In the genomic region with DNA sequence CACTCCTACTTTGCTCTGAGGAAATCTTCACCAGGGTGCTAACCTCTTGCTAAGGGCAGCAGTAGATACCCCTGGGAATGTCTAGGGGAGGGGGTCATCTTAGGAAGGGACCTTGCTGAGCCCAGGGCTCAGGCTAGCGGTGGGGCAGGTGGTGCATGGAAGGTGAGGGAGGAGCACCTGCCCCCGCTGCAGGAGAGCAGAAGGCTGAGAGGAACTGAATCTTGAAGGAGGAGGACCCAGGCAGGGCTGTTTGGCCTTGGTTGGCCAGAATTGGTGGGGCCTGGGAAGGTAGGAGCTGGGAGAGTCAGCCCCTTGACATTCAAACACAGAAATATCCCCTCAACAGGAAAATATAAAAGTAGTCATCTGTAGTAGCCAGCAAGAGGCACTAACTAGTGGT, we compare ENCODE assay signal across 11 cellular contexts. TPM values are rescaled to one million over a fixed set of nuclear protein-coding genes. Genes with fewer than 3 reads are reported as not detected.
DNase-seq lines count a peak whose midpoint lies in the region; ATAC-seq and TF ChIP-seq lines count a peak whose summit lies in the region.
"Had no signal": no experiment of that assay in that cellular context is flagged by ENCODE, and none has a peak within 500 bp of the region (broad histone marks: within the 10 kb centered on the region; RNA-seq: fewer than 3 reads in every experiment).

No MANE protein-coding gene starts in this region.

- peaks cover 0 to 11% (median 9%) of the 10 kb centered on the region in 4 donors for H3K4me1 ChIP-seq in transverse colon

- intact Hi-C loops in transverse colon (cut with DNase I; ENCODE audit: low total_unique reads): no loop called here

- peak overlapping the region; percentile 59 for H3K4me3 Mint-ChIP-seq in activated naive CD4-positive, alpha-beta T cell treated with anti-CD3 and anti-CD28 coated beads, Interleukin-2, amount 10 ng/mL, durations not matched to agents 7 days and 5 days
- H3K4me3 Mint-ChIP-seq in activated T-helper 17 cell treated with anti-CD3 and anti-CD28 coated beads, Interleukin-2, amount 50 U/mL, for 72 hours: peak overlapping the region; percentile 72
- H3K4me3 Mint-ChIP-seq in progenitor cell of endocrine pancreas (ENCODE audit: low read depth): no peak overlapping the region
- H3K4me3 Mint-ChIP-seq: HFFc6 had no signal

- H3K9me3 ChIP-seq in transverse colon: no peaks in the 10 kb centered on the region

- WGBS in transverse colon (ENCODE audit: low coverage in 1 of 2), 2 donors: 91% methylated on average over 2 of the region's 2 CpGs; no CpG with 5 or more reads in 1 of the 2 donors

- in situ Hi-C loops in transverse colon (cut with MboI; ENCODE audit: low pct_ligation_motif_present in 1 of 4, low pct_unique_long_range_greater_than_20kb in 1 of 4, low sequenced_read_pairs in 3 of 4): no loop called here

- TF ChIP-seq EP300 in transverse colon (IDR thresholded peaks at IDR 0.05; ENCODE audit: low read depth): no peak

- no peak overlapping the region for H3K4me3 ChIP-seq in transverse colon

- peaks cover under 1% of the 10 kb centered on the region for H3K27me3 Mint-ChIP-seq in activated naive CD4-positive, alpha-beta T cell treated with anti-CD3 and anti-CD28 coated beads, Interleukin-2, amount 10 ng/mL, durations not matched to agents 7 days and 5 days
- no peaks in the 10 kb centered on the region for H3K27me3 Mint-ChIP-seq in activated T-helper 17 cell treated with anti-CD3 and anti-CD28 coated beads, Interleukin-2, amount 50 U/mL, for 72 hours
- H3K27me3 Mint-ChIP-seq in progenitor cell of endocrine pancreas: peaks cover 28% of the 10 kb centered on the region

- peak; percentile 23 for ATAC-seq in HG03280 (IDR thresholded peaks at IDR 0.05; ENCODE audit: unreplicated experiment)
- no peak for ATAC-seq in activated T-helper 17 cell treated with anti-CD3 and anti-CD28 coated beads, Interleukin-2, amount 50 U/mL, for 72 hours (replicated peaks)

- no peaks in the 10 kb centered on the region for H3K9me3 Mint-ChIP-seq in activated naive CD4-positive, alpha-beta T cell treated with anti-CD3 and anti-CD28 coated beads, Interleukin-2, amount 10 ng/mL, durations not matched to agents 7 days and 5 days
- no peaks in the 10 kb centered on the region for H3K9me3 Mint-ChIP-seq in activated T-helper 17 cell treated with anti-CD3 and anti-CD28 coated beads, Interleukin-2, amount 50 U/mL, for 72 hours
- H3K9me3 Mint-ChIP-seq in progenitor cell of endocrine pancreas (ENCODE audit: low read depth): no peaks in the 10 kb centered on the region
- H3K9me3 Mint-ChIP-seq: HFFc6 had no signal

- no peaks in the 10 kb centered on the region for H3K27me3 ChIP-seq in transverse colon

- peaks cover 16% of the 10 kb centered on the region for H3K36me3 Mint-ChIP-seq in activated naive CD4-positive, alpha-beta T cell treated with anti-CD3 and anti-CD28 coated beads, Interleukin-2, amount 10 ng/mL, durations not matched to agents 7 days and 5 days
- H3K36me3 Mint-ChIP-seq in activated T-helper 17 cell treated with anti-CD3 and anti-CD28 coated beads, Interleukin-2, amount 50 U/mL, for 72 hours (ENCODE audit: low read depth): no peaks in the 10 kb centered on the region
- no peaks in the 10 kb centered on the region for H3K36me3 Mint-ChIP-seq in progenitor cell of endocrine pancreas (ENCODE audit: insufficient read depth)

- TF ChIP-seq CTCF in transverse colon (IDR thresholded peaks at IDR 0.05) (no peak), progenitor cell of endocrine pancreas (IDR thresholded peaks at IDR 0.05; ENCODE audit: unreplicated experiment) (no peak)

- no peak for TF ChIP-seq POLR2A in transverse colon (IDR thresholded peaks at IDR 0.05)

- H3K27ac Mint-ChIP-seq in activated naive CD4-positive, alpha-beta T cell treated with anti-CD3 and anti-CD28 coated beads, Interleukin-2, amount 10 ng/mL, durations not matched to agents 7 days and 5 days: peak overlapping the region; percentile 98
- peak overlapping the region; percentile 91 for H3K27ac Mint-ChIP-seq in activated T-helper 17 cell treated with anti-CD3 and anti-CD28 coated beads, Interleukin-2, amount 50 U/mL, for 72 hours
- no peak overlapping the region for H3K27ac Mint-ChIP-seq in progenitor cell of endocrine pancreas
- H3K27ac Mint-ChIP-seq: HFFc6 had no signal

- H3K36me3 ChIP-seq in transverse colon: no peaks in the 10 kb centered on the region

- DNase-seq in activated naive CD4-positive, alpha-beta T cell treated with anti-CD3 and anti-CD28 coated beads, Interleukin-2, amount 10 ng/mL, durations not matched to agents 7 days and 5 days: no peak
- DNase-seq in activated naive CD4-positive, alpha-beta T cell (lab: John Stamatoyannopoulos, UW): no peak
- DNase-seq in transverse colon: peak; percentile 28
- no peak for DNase-seq in progenitor cell of endocrine pancreas (ENCODE audit: low spot score, unreplicated experiment)
- no peak for DNase-seq in cerebellar nuclear complex (lab: John Stamatoyannopoulos, UW)
- DNase-seq in SW480 (ENCODE audit: low spot score): no peak
- DNase-seq: HFFc6, NCI-H1105 treated with DMSO at 0.1 percent for 48 hours, retina had no signal

- CTCF ChIA-PET in activated naive CD4-positive, alpha-beta T cell treated with anti-CD3 and anti-CD28 coated beads, Interleukin-2, amount 10 ng/mL, durations not matched to agents 7 days and 5 days (lab: Charles Lee): interaction anchor here (0.9 to 3.2 kb wide), 6 partner anchors 9 to 63 kb away, joined by 3 to 14 read pairs (median 6); a partner anchor contains a TSS

- peaks cover 79% of the 10 kb centered on the region for H3K4me1 Mint-ChIP-seq in activated naive CD4-positive, alpha-beta T cell treated with anti-CD3 and anti-CD28 coated beads, Interleukin-2, amount 10 ng/mL, durations not matched to agents 7 days and 5 days
- H3K4me1 Mint-ChIP-seq in activated T-helper 17 cell treated with anti-CD3 and anti-CD28 coated beads, Interleukin-2, amount 50 U/mL, for 72 hours: peaks cover 27% of the 10 kb centered on the region
- no peaks in the 10 kb centered on the region for H3K4me1 Mint-ChIP-seq in progenitor cell of endocrine pancreas (ENCODE audit: low read depth)

- peak overlapping the region; percentile 36 to 76 (median 63) for H3K27ac ChIP-seq in transverse colon

RNA-seq across cellular contexts. Expression of a gene that starts 7.0 kb away (rescaled TPM):
- not detected for total RNA-seq in activated T-helper 17 cell treated with anti-CD3 and anti-CD28 coated beads, Interleukin-2, amount 50 U/mL, for 72 hours
- total RNA-seq in transverse colon (not detected), progenitor cell of endocrine pancreas (0.41 and 1.3 TPM in 2 replicates)

RNA-seq across cellular contexts. Expression of a gene that starts 13.3 kb away (rescaled TPM):
- total RNA-seq in activated T-helper 17 cell treated with anti-CD3 and anti-CD28 coated beads, Interleukin-2, amount 50 U/mL, for 72 hours: under 1 TPM in 1 of 2 donors, not detected in 1; 0.11 TPM
- total RNA-seq in transverse colon (not detected), progenitor cell of endocrine pancreas (not detected in 2 replicates)
- total RNA-seq: HFFc6 had no signal

RNA-seq across cellular contexts. Expression of a gene that starts 19.8 kb away (rescaled TPM):
- total RNA-seq in activated T-helper 17 cell treated with anti-CD3 and anti-CD28 coated beads, Interleukin-2, amount 50 U/mL, for 72 hours: 10 to 100 TPM; 18.2 to 26.0 TPM
- total RNA-seq in transverse colon (10 to 100 TPM in 3 of 4 donors, 1 to 10 TPM in 1; 3.2 to 21.1 (median 15.7) TPM), progenitor cell of endocrine pancreas (0.58 and 0.69 TPM in 2 replicates)

RNA-seq across cellular contexts. Expression of a gene that starts 21.5 kb away (rescaled TPM):
- 1 to 10 TPM; 2.1 to 3.7 TPM for total RNA-seq in activated T-helper 17 cell treated with anti-CD3 and anti-CD28 coated beads, Interleukin-2, amount 50 U/mL, for 72 hours
- total RNA-seq in transverse colon (100 to 1,000 TPM in 1 of 4 donors, 10 to 100 TPM in 3; 36.7 to 177 (median 55.8) TPM), progenitor cell of endocrine pancreas (17.6 and 21.5 TPM in 2 replicates)
